In genomic region chr19:50476224-50476942, GRCh38 we compare ENCODE assay signal across 1 cellular context.
TF ChIP-seq lines count a peak whose summit lies in the region.

Gene EMC10, plus strand, starts transcription at chr19:50476507. Its CDS starts 38 bp downstream, at chr19:50476545.
Gene GARIN5A, minus strand, starts transcription at chr19:50476848. Its CDS starts 460 bp downstream, at chr19:50476388.

TF ChIP-seq in HEK293, 187 proteins besides CTCF, POLR2A, EP300 and RAD21 (continued from another document and continues in another):
- TF ChIP-seq, protein P1, sequence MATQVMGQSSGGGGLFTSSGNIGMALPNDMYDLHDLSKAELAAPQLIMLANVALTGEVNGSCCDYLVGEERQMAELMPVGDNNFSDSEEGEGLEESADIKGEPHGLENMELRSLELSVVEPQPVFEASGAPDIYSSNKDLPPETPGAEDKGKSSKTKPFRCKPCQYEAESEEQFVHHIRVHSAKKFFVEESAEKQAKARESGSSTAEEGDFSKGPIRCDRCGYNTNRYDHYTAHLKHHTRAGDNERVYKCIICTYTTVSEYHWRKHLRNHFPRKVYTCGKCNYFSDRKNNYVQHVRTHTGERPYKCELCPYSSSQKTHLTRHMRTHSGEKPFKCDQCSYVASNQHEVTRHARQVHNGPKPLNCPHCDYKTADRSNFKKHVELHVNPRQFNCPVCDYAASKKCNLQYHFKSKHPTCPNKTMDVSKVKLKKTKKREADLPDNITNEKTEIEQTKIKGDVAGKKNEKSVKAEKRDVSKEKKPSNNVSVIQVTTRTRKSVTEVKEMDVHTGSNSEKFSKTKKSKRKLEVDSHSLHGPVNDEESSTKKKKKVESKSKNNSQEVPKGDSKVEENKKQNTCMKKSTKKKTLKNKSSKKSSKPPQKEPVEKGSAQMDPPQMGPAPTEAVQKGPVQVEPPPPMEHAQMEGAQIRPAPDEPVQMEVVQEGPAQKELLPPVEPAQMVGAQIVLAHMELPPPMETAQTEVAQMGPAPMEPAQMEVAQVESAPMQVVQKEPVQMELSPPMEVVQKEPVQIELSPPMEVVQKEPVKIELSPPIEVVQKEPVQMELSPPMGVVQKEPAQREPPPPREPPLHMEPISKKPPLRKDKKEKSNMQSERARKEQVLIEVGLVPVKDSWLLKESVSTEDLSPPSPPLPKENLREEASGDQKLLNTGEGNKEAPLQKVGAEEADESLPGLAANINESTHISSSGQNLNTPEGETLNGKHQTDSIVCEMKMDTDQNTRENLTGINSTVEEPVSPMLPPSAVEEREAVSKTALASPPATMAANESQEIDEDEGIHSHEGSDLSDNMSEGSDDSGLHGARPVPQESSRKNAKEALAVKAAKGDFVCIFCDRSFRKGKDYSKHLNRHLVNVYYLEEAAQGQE (tag by site-specific recombination; IDR thresholded peaks at IDR 0.05) = no peak
- TF ChIP-seq ZNF785 (tag by site-specific recombination; IDR thresholded peaks at IDR 0.05) = no peak
- peak; percentile 30; the same call in 1 of the 2 replicates for TF ChIP-seq SCRT1 (tag by site-specific recombination; IDR thresholded peaks at IDR 0.05; ENCODE audit: borderline replicate concordance)
- TF ChIP-seq MZF1 (tag by site-specific recombination; IDR thresholded peaks at IDR 0.05; ENCODE audit: borderline replicate concordance) = no peak; the same call in 1 of the 2 replicates
- peak; percentile 59; the same call in 1 of the 2 replicates for TF ChIP-seq ZNF391 (tag by site-specific recombination; IDR thresholded peaks at IDR 0.05; ENCODE audit: borderline replicate concordance, low read depth)
- TF ChIP-seq, protein P2, sequence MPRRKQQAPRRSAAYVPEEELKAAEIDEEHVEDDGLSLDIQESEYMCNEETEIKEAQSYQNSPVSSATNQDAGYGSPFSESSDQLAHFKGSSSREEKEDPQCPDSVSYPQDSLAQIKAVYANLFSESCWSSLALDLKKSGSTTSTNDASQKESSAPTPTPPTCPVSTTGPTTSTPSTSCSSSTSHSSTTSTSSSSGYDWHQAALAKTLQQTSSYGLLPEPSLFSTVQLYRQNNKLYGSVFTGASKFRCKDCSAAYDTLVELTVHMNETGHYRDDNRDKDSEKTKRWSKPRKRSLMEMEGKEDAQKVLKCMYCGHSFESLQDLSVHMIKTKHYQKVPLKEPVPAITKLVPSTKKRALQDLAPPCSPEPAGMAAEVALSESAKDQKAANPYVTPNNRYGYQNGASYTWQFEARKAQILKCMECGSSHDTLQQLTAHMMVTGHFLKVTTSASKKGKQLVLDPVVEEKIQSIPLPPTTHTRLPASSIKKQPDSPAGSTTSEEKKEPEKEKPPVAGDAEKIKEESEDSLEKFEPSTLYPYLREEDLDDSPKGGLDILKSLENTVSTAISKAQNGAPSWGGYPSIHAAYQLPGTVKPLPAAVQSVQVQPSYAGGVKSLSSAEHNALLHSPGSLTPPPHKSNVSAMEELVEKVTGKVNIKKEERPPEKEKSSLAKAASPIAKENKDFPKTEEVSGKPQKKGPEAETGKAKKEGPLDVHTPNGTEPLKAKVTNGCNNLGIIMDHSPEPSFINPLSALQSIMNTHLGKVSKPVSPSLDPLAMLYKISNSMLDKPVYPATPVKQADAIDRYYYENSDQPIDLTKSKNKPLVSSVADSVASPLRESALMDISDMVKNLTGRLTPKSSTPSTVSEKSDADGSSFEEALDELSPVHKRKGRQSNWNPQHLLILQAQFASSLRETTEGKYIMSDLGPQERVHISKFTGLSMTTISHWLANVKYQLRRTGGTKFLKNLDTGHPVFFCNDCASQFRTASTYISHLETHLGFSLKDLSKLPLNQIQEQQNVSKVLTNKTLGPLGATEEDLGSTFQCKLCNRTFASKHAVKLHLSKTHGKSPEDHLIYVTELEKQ (tag by site-specific recombination; IDR thresholded peaks at IDR 0.05; ENCODE audit: borderline replicate concordance) = no peak
- TF ChIP-seq REPIN1 (tag by site-specific recombination; IDR thresholded peaks at IDR 0.05; ENCODE audit: low read depth) = peak; percentile 86; the same call in 1 of the 2 replicates
- TF ChIP-seq TRIM28 (IDR thresholded peaks at IDR 0.05; ENCODE audit: borderline replicate concordance, low read length) = no peak
- TF ChIP-seq ZBTB1 (tag by site-specific recombination; IDR thresholded peaks at IDR 0.05) = no peak
- no peak for TF ChIP-seq WT1 (tag by site-specific recombination; IDR thresholded peaks at IDR 0.05)
- no peak for TF ChIP-seq ZNF596 (tag by site-specific recombination; IDR thresholded peaks at IDR 0.05)
- TF ChIP-seq ZNF423 (tag by site-specific recombination; IDR thresholded peaks at IDR 0.05) = no peak
- TF ChIP-seq ZNF133 (tag by site-specific recombination; IDR thresholded peaks at IDR 0.05) = no peak
- no peak for TF ChIP-seq HOXA7 (CRISPR knock-in tag; IDR thresholded peaks at IDR 0.05; ENCODE audit: borderline replicate concordance)
- TF ChIP-seq ZNF114 (tag by site-specific recombination; IDR thresholded peaks at IDR 0.05) = no peak
- TF ChIP-seq BCL11B (tag by site-specific recombination; IDR thresholded peaks at IDR 0.05; ENCODE audit: low read depth) = no peak
- TF ChIP-seq ZNF777 (tag by site-specific recombination; IDR thresholded peaks at IDR 0.05; ENCODE audit: borderline replicate concordance) = no peak
- TF ChIP-seq GLIS2 (tag by site-specific recombination; IDR thresholded peaks at IDR 0.05) = peak; percentile 48
- TF ChIP-seq ZNF146 (tag by site-specific recombination; IDR thresholded peaks at IDR 0.05) = no peak
- TF ChIP-seq ZNF248 (tag by site-specific recombination; IDR thresholded peaks at IDR 0.05) = no peak
- no peak for TF ChIP-seq MYNN (tag by site-specific recombination; IDR thresholded peaks at IDR 0.05; ENCODE audit: borderline replicate concordance)
- peak; percentile 61 for TF ChIP-seq ZBTB20 (tag by site-specific recombination; IDR thresholded peaks at IDR 0.05)
- no peak for TF ChIP-seq ZNF23 (tag by site-specific recombination; IDR thresholded peaks at IDR 0.05; ENCODE audit: borderline replicate concordance)
- TF ChIP-seq, protein P3, sequence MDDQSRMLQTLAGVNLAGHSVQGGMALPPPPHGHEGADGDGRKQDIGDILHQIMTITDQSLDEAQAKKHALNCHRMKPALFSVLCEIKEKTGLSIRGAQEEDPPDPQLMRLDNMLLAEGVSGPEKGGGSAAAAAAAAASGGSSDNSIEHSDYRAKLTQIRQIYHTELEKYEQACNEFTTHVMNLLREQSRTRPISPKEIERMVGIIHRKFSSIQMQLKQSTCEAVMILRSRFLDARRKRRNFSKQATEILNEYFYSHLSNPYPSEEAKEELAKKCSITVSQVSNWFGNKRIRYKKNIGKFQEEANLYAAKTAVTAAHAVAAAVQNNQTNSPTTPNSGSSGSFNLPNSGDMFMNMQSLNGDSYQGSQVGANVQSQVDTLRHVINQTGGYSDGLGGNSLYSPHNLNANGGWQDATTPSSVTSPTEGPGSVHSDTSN (CRISPR knock-in tag; IDR thresholded peaks at IDR 0.05) = 0 out of 2 replicates have a peak, but pooled peaks have one; percentile 80
- TF ChIP-seq ZNF202 (tag by site-specific recombination; IDR thresholded peaks at IDR 0.05; ENCODE audit: borderline replicate concordance) = no peak
- TF ChIP-seq ZNF518A (tag by site-specific recombination; conservative IDR thresholded peaks at IDR 0.05; ENCODE audit: low read depth) = 0 out of 2 replicates have a peak, but pooled peaks have one; percentile 28
- TF ChIP-seq, protein P4, sequence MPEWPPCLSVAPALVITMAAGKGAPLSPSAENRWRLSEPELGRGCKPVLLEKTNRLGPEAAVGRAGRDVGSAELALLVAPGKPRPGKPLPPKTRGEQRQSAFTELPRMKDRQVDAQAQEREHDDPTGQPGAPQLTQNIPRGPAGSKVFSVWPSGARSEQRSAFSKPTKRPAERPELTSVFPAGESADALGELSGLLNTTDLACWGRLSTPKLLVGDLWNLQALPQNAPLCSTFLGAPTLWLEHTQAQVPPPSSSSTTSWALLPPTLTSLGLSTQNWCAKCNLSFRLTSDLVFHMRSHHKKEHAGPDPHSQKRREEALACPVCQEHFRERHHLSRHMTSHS (tag by site-specific recombination; IDR thresholded peaks at IDR 0.05) = no peak
- no peak for TF ChIP-seq ZIC2 (tag by site-specific recombination; IDR thresholded peaks at IDR 0.05)
- TF ChIP-seq, protein P5, sequence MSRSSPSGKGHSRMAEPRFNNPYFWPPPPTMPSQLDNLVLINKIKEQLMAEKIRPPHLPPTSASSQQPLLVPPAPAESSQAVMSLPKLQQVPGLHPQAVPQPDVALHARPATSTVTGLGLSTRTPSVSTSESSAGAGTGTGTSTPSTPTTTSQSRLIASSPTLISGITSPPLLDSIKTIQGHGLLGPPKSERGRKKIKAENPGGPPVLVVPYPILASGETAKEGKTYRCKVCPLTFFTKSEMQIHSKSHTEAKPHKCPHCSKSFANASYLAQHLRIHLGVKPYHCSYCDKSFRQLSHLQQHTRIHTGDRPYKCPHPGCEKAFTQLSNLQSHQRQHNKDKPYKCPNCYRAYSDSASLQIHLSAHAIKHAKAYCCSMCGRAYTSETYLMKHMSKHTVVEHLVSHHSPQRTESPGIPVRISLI (tag by site-specific recombination; IDR thresholded peaks at IDR 0.05) = no peak
- no peak for TF ChIP-seq ZNF560 (tag by site-specific recombination; IDR thresholded peaks at IDR 0.05; ENCODE audit: borderline replicate concordance)
- no peak for TF ChIP-seq SALL2 (tag by site-specific recombination; IDR thresholded peaks at IDR 0.05; ENCODE audit: borderline replicate concordance)
- 0 out of 2 replicates have a peak, but pooled peaks have one; percentile 20 for TF ChIP-seq ZSCAN5A (tag by site-specific recombination; IDR thresholded peaks at IDR 0.05)
- TF ChIP-seq, protein P6, sequence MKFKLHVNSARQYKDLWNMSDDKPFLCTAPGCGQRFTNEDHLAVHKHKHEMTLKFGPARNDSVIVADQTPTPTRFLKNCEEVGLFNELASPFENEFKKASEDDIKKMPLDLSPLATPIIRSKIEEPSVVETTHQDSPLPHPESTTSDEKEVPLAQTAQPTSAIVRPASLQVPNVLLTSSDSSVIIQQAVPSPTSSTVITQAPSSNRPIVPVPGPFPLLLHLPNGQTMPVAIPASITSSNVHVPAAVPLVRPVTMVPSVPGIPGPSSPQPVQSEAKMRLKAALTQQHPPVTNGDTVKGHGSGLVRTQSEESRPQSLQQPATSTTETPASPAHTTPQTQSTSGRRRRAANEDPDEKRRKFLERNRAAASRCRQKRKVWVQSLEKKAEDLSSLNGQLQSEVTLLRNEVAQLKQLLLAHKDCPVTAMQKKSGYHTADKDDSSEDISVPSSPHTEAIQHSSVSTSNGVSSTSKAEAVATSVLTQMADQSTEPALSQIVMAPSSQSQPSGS (tag by site-specific recombination; IDR thresholded peaks at IDR 0.05; ENCODE audit: low read depth) = peak; percentile 100
- TF ChIP-seq ZNF274 (IDR thresholded peaks at IDR 0.05; ENCODE audit: low read length) = no peak
- no peak for TF ChIP-seq ZNF274 (tag by site-specific recombination; IDR thresholded peaks at IDR 0.05; ENCODE audit: borderline replicate concordance)
- TF ChIP-seq ZNF701 (tag by site-specific recombination; IDR thresholded peaks at IDR 0.05) = no peak
- no peak for TF ChIP-seq ZNF26 (tag by site-specific recombination; IDR thresholded peaks at IDR 0.05)
- TF ChIP-seq ZNF580 (tag by site-specific recombination; IDR thresholded peaks at IDR 0.05) = 0 out of 2 replicates have a peak, but pooled peaks have one; percentile 20
- TF ChIP-seq ZNF677 (tag by site-specific recombination; IDR thresholded peaks at IDR 0.05) = no peak
